In genomic region chr2:233416199-233416598, GRCh38 we compare ENCODE assay signal across 14 cellular contexts.
A peak's percentile ranks its signal among the peaks of the same experiment; 100 is the strongest.
DNase-seq lines count a peak whose midpoint lies in the region; ATAC-seq and TF ChIP-seq lines count a peak whose summit lies in the region.
"Had no signal": no experiment of that assay in that cellular context is flagged by ENCODE, and none has a peak within 500 bp of the region (broad histone marks: within the 10 kb centered on the region; RNA-seq: fewer than 3 reads in every experiment).

No MANE protein-coding gene starts in this region.

- CTCF ChIA-PET in activated B cell treated with CpG ODN at 0.5 μM for 24 hours (lab: Charles Lee): interaction anchor here (0.9 to 4.4 kb wide), 4 partner anchors 11 to 27 kb away, joined by 3 to 20 read pairs (median 6); no protein-coding TSS in a partner anchor

- H3K27ac ChIP-seq in left ventricle myocardium inferior (replicated peaks) (peak overlapping the region; percentile 80), heart left ventricle (peak overlapping the region in 4 of 12 donors; percentile 31 to 81 (median 74)), transverse colon (peak overlapping the region; percentile 63 to 88 (median 75)), foreskin keratinocyte (no peak overlapping the region)

- H3K9me3 ChIP-seq in left ventricle myocardium inferior (replicated peaks) (peaks cover 11% of the 10 kb centered on the region), heart left ventricle (peaks cover 0 to 17% (median 2%) of the 10 kb centered on the region in 12 donors), mucosa of descending colon (peaks cover 5% of the 10 kb centered on the region), transverse colon (peaks cover 0 to 8% of the 10 kb centered on the region in 2 donors)
- H3K9me3 ChIP-seq: BE2C had no signal

- TF ChIP-seq CTCF in left ventricle myocardium inferior (IDR thresholded peaks at IDR 0.05; ENCODE audit: borderline replicate concordance) (no peak), heart left ventricle (IDR thresholded peaks at IDR 0.05) (no peak), activated B cell treated with CpG ODN at 0.5 μM for 24 hours (IDR thresholded peaks at IDR 0.05) (no peak), mucosa of descending colon (IDR thresholded peaks at IDR 0.05) (no peak), transverse colon (IDR thresholded peaks at IDR 0.05) (no peak), foreskin keratinocyte (conservative IDR thresholded peaks at IDR 0.05) (no peak), omental fat pad (IDR thresholded peaks at IDR 0.05) (no peak)

- no peak for TF ChIP-seq POLR2A in heart left ventricle (IDR thresholded peaks at IDR 0.05)
- TF ChIP-seq POLR2A in transverse colon (IDR thresholded peaks at IDR 0.05): no peak

- peaks cover 92% of the 10 kb centered on the region for H3K4me1 Mint-ChIP-seq in activated B cell treated with CpG ODN at 0.5 μM for 24 hours

- in situ Hi-C loops in transverse colon (cut with MboI; ENCODE audit: low pct_ligation_motif_present in 1 of 4, low pct_unique_long_range_greater_than_20kb in 1 of 4, low sequenced_read_pairs in 3 of 4): no loop called here

- H3K4me3 ChIP-seq in left ventricle myocardium inferior (no peak overlapping the region), heart left ventricle (no peak overlapping the region), mucosa of descending colon (no peak overlapping the region), transverse colon (no peak overlapping the region)
- H3K4me3 ChIP-seq: K562, lower lobe of right lung had no signal

- H3K9me3 Mint-ChIP-seq in activated B cell treated with CpG ODN at 0.5 μM for 24 hours: peaks cover 2% of the 10 kb centered on the region

- POLR2A ChIA-PET in activated B cell treated with CpG ODN at 0.5 μM for 24 hours (lab: Charles Lee): no interaction called here

- H3K36me3 ChIP-seq in left ventricle myocardium inferior (no peaks in the 10 kb centered on the region), heart left ventricle (peaks cover 0 to 4% (median 0%) of the 10 kb centered on the region in 9 donors), mucosa of descending colon (ENCODE audit: low read depth) (no peaks in the 10 kb centered on the region), transverse colon (no peaks in the 10 kb centered on the region)

- no peaks in the 10 kb centered on the region for H3K27me3 Mint-ChIP-seq in activated B cell treated with CpG ODN at 0.5 μM for 24 hours

- H3K27me3 ChIP-seq in left ventricle myocardium inferior (ENCODE audit: low read depth) (no peaks in the 10 kb centered on the region), heart left ventricle (no peaks in the 10 kb centered on the region), transverse colon (no peaks in the 10 kb centered on the region), foreskin keratinocyte (no peaks in the 10 kb centered on the region)
- H3K27me3 ChIP-seq: BE2C had no signal

- ATAC-seq in heart left ventricle (no peak), activated B cell treated with CpG ODN at 0.5 μM for 24 hours (ENCODE audit: low read depth) (no peak), mucosa of descending colon (peak; percentile 70), foreskin keratinocyte (no peak), omental fat pad (ENCODE audit: low FRiP score) (no peak), esophagus mucosa (no peak)
- ATAC-seq: K562, lower lobe of right lung had no signal

- DNase-seq in left ventricle myocardium inferior (no peak), heart left ventricle (no peak), activated B cell treated with CpG ODN at 0.5 μM for 24 hours (no peak), mucosa of descending colon (peak in 1 of 3 donors; percentile 51), transverse colon (no peak), foreskin keratinocyte (no peak), omental fat pad (ENCODE audit: low spot score) (no peak)
- DNase-seq: BE2C, EL, lower lobe of right lung, NCI-H1092 treated with DMSO at 0.1 percent for 48 hours, NCI-H446 had no signal

- WGBS in heart left ventricle, 4 donors: 93 to 98% (median 95%) methylated on average over 3 of the region's 3 CpGs
- 50 to 57% methylated on average over 2 to 3 of the region's 3 CpGs for WGBS in transverse colon (ENCODE audit: low coverage in 1 of 2), 2 donors

- peak overlapping the region; percentile 97 for H3K27ac Mint-ChIP-seq in activated B cell treated with CpG ODN at 0.5 μM for 24 hours

- H3K4me1 ChIP-seq in left ventricle myocardium inferior (peaks cover 66% of the 10 kb centered on the region), heart left ventricle (peaks cover 0 to 73% (median 41%) of the 10 kb centered on the region in 12 donors), mucosa of descending colon (ENCODE audit: low read depth) (peaks cover 60% of the 10 kb centered on the region), transverse colon (peaks cover 36 to 83% (median 62%) of the 10 kb centered on the region in 4 donors), foreskin keratinocyte (peaks cover 25% of the 10 kb centered on the region)

- H3K36me3 Mint-ChIP-seq in activated B cell treated with CpG ODN at 0.5 μM for 24 hours (ENCODE audit: low read depth): peaks cover 41% of the 10 kb centered on the region

- no peak overlapping the region for H3K4me3 Mint-ChIP-seq in activated B cell treated with CpG ODN at 0.5 μM for 24 hours

- TF ChIP-seq EP300 in transverse colon (IDR thresholded peaks at IDR 0.05; ENCODE audit: low read depth): no peak

- intact Hi-C loops in left ventricle myocardium inferior (cut with micrococcal nuclease) (no loop called here), heart left ventricle (cut with DNase I) (no loop called here), activated B cell treated with CpG ODN at 0.5 μM for 24 hours (cut with micrococcal nuclease) (loop anchor here (5.0 kb wide), 1 partner anchor 354 kb away; the partner anchor contains the start of gene INPP5D), mucosa of descending colon (cut with DNase I, micrococcal nuclease) (no loop called here), transverse colon (cut with DNase I; ENCODE audit: low total_unique reads) (no loop called here)
